ENCODE assay signal across 12 cellular contexts in the genomic region with DNA sequence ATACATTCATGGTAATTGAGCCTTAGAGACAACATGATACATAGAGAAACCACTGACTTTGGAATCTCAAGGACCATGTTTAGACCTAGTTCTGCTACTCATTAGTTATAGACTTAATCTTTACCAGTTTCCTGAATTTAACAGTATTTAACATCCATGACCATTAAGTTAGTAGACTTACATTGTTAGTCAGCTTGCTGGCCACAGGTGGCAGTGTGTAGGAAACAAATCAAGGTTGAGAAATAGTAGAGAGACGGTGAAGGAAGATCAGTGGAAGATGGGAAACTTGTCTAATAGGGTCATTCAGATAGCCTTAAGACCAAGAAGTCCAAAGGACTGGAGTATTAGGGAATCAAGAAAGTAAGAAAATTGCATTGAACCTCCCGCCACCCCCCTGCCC. TPM values are rescaled to one million over a fixed set of nuclear protein-coding genes. Genes with fewer than 3 reads are reported as not detected.
DNase-seq lines count a peak whose midpoint lies in the region; ATAC-seq and TF ChIP-seq lines count a peak whose summit lies in the region.
"Had no signal": no experiment of that assay in that cellular context is flagged by ENCODE, and none has a peak within 500 bp of the region (broad histone marks: within the 10 kb centered on the region; RNA-seq: fewer than 3 reads in every experiment).

No MANE protein-coding gene starts in this region.

- H3K9me3 ChIP-seq in cardiac muscle cell (ENCODE audit: low read depth) (no peaks in the 10 kb centered on the region), heart left ventricle (no peaks in the 10 kb centered on the region), endodermal cell (ENCODE audit: control insufficient read depth, low read length) (no peaks in the 10 kb centered on the region), spleen (no peaks in the 10 kb centered on the region), mucosa of descending colon (no peaks in the 10 kb centered on the region)

- no peaks in the 10 kb centered on the region for H3K4me1 ChIP-seq in cardiac muscle cell (ENCODE audit: low read depth)
- H3K4me1 ChIP-seq in heart left ventricle = peaks cover 0 to 26% (median 13%) of the 10 kb centered on the region in 12 donors
- H3K4me1 ChIP-seq in endodermal cell (ENCODE audit: control insufficient read depth, insufficient read depth, low read length) = no peaks in the 10 kb centered on the region
- H3K4me1 ChIP-seq in spleen = no peaks in the 10 kb centered on the region
- H3K4me1 ChIP-seq in mucosa of descending colon (ENCODE audit: low read depth) = no peaks in the 10 kb centered on the region

- peaks cover 10% of the 10 kb centered on the region for H3K4me1 Mint-ChIP-seq in endodermal cell
- H3K4me1 Mint-ChIP-seq: CD8-positive, alpha-beta memory T cell had no signal

- H3K4me3 ChIP-seq in cardiac muscle cell (no peak overlapping the region), heart left ventricle (no peak overlapping the region), NB4 (ENCODE audit: low read depth, low read length) (no peak overlapping the region), endodermal cell (ENCODE audit: low read length) (no peak overlapping the region), spleen (no peak overlapping the region), mucosa of descending colon (no peak overlapping the region)

- WGBS in heart left ventricle, 4 donors = 91 to 99% (median 95%) methylated on average over 2 of the region's 2 CpGs
- whole genome bisulfite sequencing in endodermal cell (ENCODE audit: insufficient coverage in 1 of 2, insufficient read length in 1 of 2), 2 experiments = 92 to 100% methylated on average over 2 of the region's 2 CpGs
- 69 to 85% (median 76%) methylated on average over 2 of the region's 2 CpGs for WGBS in spleen, 5 donors

- H3K36me3 ChIP-seq in cardiac muscle cell = peaks cover 32% of the 10 kb centered on the region
- H3K36me3 ChIP-seq in heart left ventricle = peaks cover 0 to 83% (median 31%) of the 10 kb centered on the region in 9 donors
- H3K36me3 ChIP-seq in endodermal cell (ENCODE audit: control insufficient read depth, insufficient read depth, low read length) = peaks cover 73% of the 10 kb centered on the region
- H3K36me3 ChIP-seq in spleen = peaks cover 0 to 80% (median 11%) of the 10 kb centered on the region in 6 donors
- no peaks in the 10 kb centered on the region for H3K36me3 ChIP-seq in mucosa of descending colon (ENCODE audit: low read depth)

- no peaks in the 10 kb centered on the region for H3K9me3 Mint-ChIP-seq in endodermal cell
- H3K9me3 Mint-ChIP-seq: CD8-positive, alpha-beta memory T cell had no signal

- no peak overlapping the region for H3K9ac ChIP-seq in endodermal cell (ENCODE audit: extremely low read depth, low read length, poor library complexity, severe bottlenecking)

- peak; percentile 24 for TF ChIP-seq CTCF in cardiac muscle cell (IDR thresholded peaks at IDR 0.05; ENCODE audit: low read depth, low read length)
- peak in 1 of 12 donors; percentile 14 for TF ChIP-seq CTCF in heart left ventricle (IDR thresholded peaks at IDR 0.05)
- TF ChIP-seq CTCF in NB4 (IDR thresholded peaks at IDR 0.05; ENCODE audit: low read depth, low read length) = peak; percentile 44
- TF ChIP-seq CTCF in endodermal cell (conservative IDR thresholded peaks at IDR 0.05) = peak; percentile 65
- peak in 5 of 11 experiments; percentile 13 to 39 (median 28) for TF ChIP-seq CTCF in spleen (IDR thresholded peaks at IDR 0.05 in 8 of 11, conservative IDR thresholded peaks at IDR 0.05 in 3 of 11)
- no peak for TF ChIP-seq CTCF in mucosa of descending colon (IDR thresholded peaks at IDR 0.05)

- no peak for ATAC-seq in heart left ventricle
- no peak for ATAC-seq in HG03159 (IDR thresholded peaks at IDR 0.05; ENCODE audit: unreplicated experiment)
- ATAC-seq in GM21515 (IDR thresholded peaks at IDR 0.05; ENCODE audit: unreplicated experiment) = no peak
- no peak for ATAC-seq in mucosa of descending colon
- ATAC-seq: left colon had no signal

- peaks cover 67% of the 10 kb centered on the region for H3K36me3 Mint-ChIP-seq in endodermal cell (ENCODE audit: low read depth)

- H3K27me3 Mint-ChIP-seq in endodermal cell (ENCODE audit: insufficient read depth) = no peaks in the 10 kb centered on the region
- H3K27me3 Mint-ChIP-seq: CD8-positive, alpha-beta memory T cell had no signal

- no peak for TF ChIP-seq POLR2A in heart left ventricle (IDR thresholded peaks at IDR 0.05)
- TF ChIP-seq POLR2A in NB4 (IDR thresholded peaks at IDR 0.05; ENCODE audit: extremely low read depth, insufficient read length) = no peak
- TF ChIP-seq POLR2A in spleen (IDR thresholded peaks at IDR 0.05) = no peak

- no peaks in the 10 kb centered on the region for H3K27me3 ChIP-seq in cardiac muscle cell
- H3K27me3 ChIP-seq in heart left ventricle = no peaks in the 10 kb centered on the region
- no peaks in the 10 kb centered on the region for H3K27me3 ChIP-seq in endodermal cell (ENCODE audit: control insufficient read depth, insufficient read depth, low read length, poor library complexity, severe bottlenecking)
- H3K27me3 ChIP-seq in spleen (replicated peaks in 1 of 7) = no peaks in the 10 kb centered on the region

- H3K4me3 Mint-ChIP-seq in endodermal cell = no peak overlapping the region
- H3K4me3 Mint-ChIP-seq: CD8-positive, alpha-beta memory T cell had no signal

- H3K27ac ChIP-seq in cardiac muscle cell (no peak overlapping the region), heart left ventricle (no peak overlapping the region), endodermal cell (ENCODE audit: low read depth, low read length) (no peak overlapping the region), spleen (no peak overlapping the region)

- DNase-seq in cardiac muscle cell (ENCODE audit: low read depth in 1 of 2, low spot score in 1 of 2) (no peak), heart left ventricle (no peak), NB4 (ENCODE audit: low read depth) (peak; percentile 39), endodermal cell (no peak), spleen (no peak), mucosa of descending colon (no peak)
- DNase-seq: amygdala, left colon had no signal

- no peak overlapping the region for H3K27ac Mint-ChIP-seq in endodermal cell

- intact Hi-C loops in heart left ventricle (cut with DNase I) (no loop called here), spleen (cut with DNase I; ENCODE audit: low total_unique reads) (loop anchor here (10.0 kb wide), 1 partner anchor 89 kb away; no protein-coding TSS in a partner anchor), mucosa of descending colon (cut with DNase I, micrococcal nuclease) (no loop called here)

RNA-seq across cellular contexts. Expression of a gene that starts 31.0 kb away (rescaled TPM):
- total RNA-seq in cardiac muscle cell = not detected in 2 replicates
- 0.94 and 0.99 TPM in 2 replicates for polyA plus RNA-seq in cardiac muscle cell
- total RNA-seq in heart left ventricle = 1 to 10 TPM in 2 of 9 donors, under 1 TPM in 1, not detected in 6; 0.56 to 2.2 (median 1.0) TPM
- polyA plus RNA-seq in heart left ventricle = under 1 TPM; 0.14 to 0.30 TPM
- total RNA-seq in endodermal cell = not detected
- polyA plus RNA-seq in endodermal cell (2013, experiment 1 of 2) = not detected
- not detected for polyA plus RNA-seq in endodermal cell (2013, experiment 2 of 2)
- 10 to 100 TPM in 1 of 7 donors, 1 to 10 TPM in 3, under 1 TPM in 2, not detected in 1; 0.44 to 14.5 (median 4.3) TPM for total RNA-seq in spleen
- 1 to 10 TPM in 1 of 3 donors, under 1 TPM in 2; 0.41 to 7.3 (median 0.94) TPM for polyA plus RNA-seq in spleen
- 1 to 10 TPM in 1 of 3 donors, under 1 TPM in 1, not detected in 1; 0.51 to 1.5 TPM for total RNA-seq in mucosa of descending colon
- total RNA-seq: NCI-H460 had no signal
- polyA plus RNA-seq: CD8-positive, alpha-beta memory T cell had no signal

RNA-seq across cellular contexts. Expression of a gene that starts 47.8 kb away (rescaled TPM):
- total RNA-seq in cardiac muscle cell (not detected in 2 replicates), heart left ventricle (10 to 100 TPM in 2 of 9 donors, 1 to 10 TPM in 6, under 1 TPM in 1; 0.81 to 21.5 (median 3.7) TPM), endodermal cell (not detected), spleen (100 to 1,000 TPM; 115 to 220 (median 166) TPM), mucosa of descending colon (1 to 10 TPM; 3.3 to 9.5 (median 7.8) TPM)
- polyA plus RNA-seq in cardiac muscle cell (0.42 and 1.2 TPM in 2 replicates), heart left ventricle (1 to 10 TPM; 1.1 to 2.2 TPM), spleen (100 to 1,000 TPM; 109 to 154 (median 123) TPM)
- not detected for polyA plus RNA-seq in endodermal cell (2013, experiment 1 of 2)
- polyA plus RNA-seq in endodermal cell (2013, experiment 2 of 2) = not detected

RNA-seq across cellular contexts. Expression of a gene that starts 55.4 kb away (rescaled TPM):
- total RNA-seq in cardiac muscle cell (not detected in 2 replicates), heart left ventricle (10 to 100 TPM in 1 of 9 donors, 1 to 10 TPM in 6, under 1 TPM in 2; 0.63 to 13.3 (median 1.6) TPM), endodermal cell (not detected), spleen (10 to 100 TPM; 27.0 to 52.8 (median 31.9) TPM), mucosa of descending colon (1 to 10 TPM; 2.8 to 6.0 (median 4.0) TPM)
- polyA plus RNA-seq in cardiac muscle cell (0.25 and 0.99 TPM in 2 replicates), heart left ventricle (1 to 10 TPM; 1.9 to 2.5 TPM), spleen (10 to 100 TPM; 46.8 to 79.7 (median 68.0) TPM)
- not detected for polyA plus RNA-seq in endodermal cell (2013, experiment 1 of 2)
- not detected for polyA plus RNA-seq in endodermal cell (2013, experiment 2 of 2)
- total RNA-seq: NCI-H460 had no signal

Comparison
In these comparisons a context has a peak if more than half of its experiments do, and no peak if none do; other contexts are left out.
1. RNA of a gene that starts 47.8 kb away (total RNA-seq): 115 to 220 TPM in spleen; 3.3 to 9.5 TPM in mucosa of descending colon, 0.81 to 21.5 TPM in heart left ventricle, not detected in cardiac muscle cell and not detected in endodermal cell; every median in the first group is over 4 times any median in the second.